ENCODE assay signal across 1 cellular context in genomic region chr14:76083796-76084195, GRCh38.
TF ChIP-seq lines count a peak whose summit lies in the region.

No MANE protein-coding gene starts in this region.

TF ChIP-seq in K562, 482 proteins besides CTCF, POLR2A, EP300 and RAD21 (continued from another document):
- TF ChIP-seq, protein P1, sequence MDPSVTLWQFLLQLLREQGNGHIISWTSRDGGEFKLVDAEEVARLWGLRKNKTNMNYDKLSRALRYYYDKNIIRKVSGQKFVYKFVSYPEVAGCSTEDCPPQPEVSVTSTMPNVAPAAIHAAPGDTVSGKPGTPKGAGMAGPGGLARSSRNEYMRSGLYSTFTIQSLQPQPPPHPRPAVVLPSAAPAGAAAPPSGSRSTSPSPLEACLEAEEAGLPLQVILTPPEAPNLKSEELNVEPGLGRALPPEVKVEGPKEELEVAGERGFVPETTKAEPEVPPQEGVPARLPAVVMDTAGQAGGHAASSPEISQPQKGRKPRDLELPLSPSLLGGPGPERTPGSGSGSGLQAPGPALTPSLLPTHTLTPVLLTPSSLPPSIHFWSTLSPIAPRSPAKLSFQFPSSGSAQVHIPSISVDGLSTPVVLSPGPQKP (CRISPR knock-in tag; IDR thresholded peaks at IDR 0.05) = no peak
